In genomic region chr7:130756316-130756715, GRCh38 we compare ENCODE assay signal across 3 cellular contexts.
TF ChIP-seq lines count a peak whose summit lies in the region.

No MANE protein-coding gene starts in this region.

TF ChIP-seq in GM23338, 12 proteins besides CTCF, POLR2A, EP300 and RAD21 (continues in another document):
- TF ChIP-seq ZNF331 (CRISPR knock-in tag; IDR thresholded peaks at IDR 0.05; ENCODE audit: low read depth) (no peak), NANOG (IDR thresholded peaks at IDR 0.05; ENCODE audit: borderline replicate concordance) (no peak), POLR2AphosphoS5 (IDR thresholded peaks at IDR 0.05; ENCODE audit: low read depth) (no peak), ETS1 (IDR thresholded peaks at IDR 0.05) (no peak), ZNF114 (CRISPR knock-in tag; IDR thresholded peaks at IDR 0.05) (no peak), EZH2phosphoT487 (IDR thresholded peaks at IDR 0.05; ENCODE audit: unreplicated experiment) (no peak), STAT1 (IDR thresholded peaks at IDR 0.05; ENCODE audit: unreplicated experiment) (no peak), CREB1 (CRISPR knock-in tag; IDR thresholded peaks at IDR 0.05; ENCODE audit: low read depth) (no peak), JUNB (IDR thresholded peaks at IDR 0.05; ENCODE audit: unreplicated experiment) (no peak), EZH2 (IDR thresholded peaks at IDR 0.05; ENCODE audit: low read depth, unreplicated experiment) (no peak)
- TF ChIP-seq, protein P1, sequence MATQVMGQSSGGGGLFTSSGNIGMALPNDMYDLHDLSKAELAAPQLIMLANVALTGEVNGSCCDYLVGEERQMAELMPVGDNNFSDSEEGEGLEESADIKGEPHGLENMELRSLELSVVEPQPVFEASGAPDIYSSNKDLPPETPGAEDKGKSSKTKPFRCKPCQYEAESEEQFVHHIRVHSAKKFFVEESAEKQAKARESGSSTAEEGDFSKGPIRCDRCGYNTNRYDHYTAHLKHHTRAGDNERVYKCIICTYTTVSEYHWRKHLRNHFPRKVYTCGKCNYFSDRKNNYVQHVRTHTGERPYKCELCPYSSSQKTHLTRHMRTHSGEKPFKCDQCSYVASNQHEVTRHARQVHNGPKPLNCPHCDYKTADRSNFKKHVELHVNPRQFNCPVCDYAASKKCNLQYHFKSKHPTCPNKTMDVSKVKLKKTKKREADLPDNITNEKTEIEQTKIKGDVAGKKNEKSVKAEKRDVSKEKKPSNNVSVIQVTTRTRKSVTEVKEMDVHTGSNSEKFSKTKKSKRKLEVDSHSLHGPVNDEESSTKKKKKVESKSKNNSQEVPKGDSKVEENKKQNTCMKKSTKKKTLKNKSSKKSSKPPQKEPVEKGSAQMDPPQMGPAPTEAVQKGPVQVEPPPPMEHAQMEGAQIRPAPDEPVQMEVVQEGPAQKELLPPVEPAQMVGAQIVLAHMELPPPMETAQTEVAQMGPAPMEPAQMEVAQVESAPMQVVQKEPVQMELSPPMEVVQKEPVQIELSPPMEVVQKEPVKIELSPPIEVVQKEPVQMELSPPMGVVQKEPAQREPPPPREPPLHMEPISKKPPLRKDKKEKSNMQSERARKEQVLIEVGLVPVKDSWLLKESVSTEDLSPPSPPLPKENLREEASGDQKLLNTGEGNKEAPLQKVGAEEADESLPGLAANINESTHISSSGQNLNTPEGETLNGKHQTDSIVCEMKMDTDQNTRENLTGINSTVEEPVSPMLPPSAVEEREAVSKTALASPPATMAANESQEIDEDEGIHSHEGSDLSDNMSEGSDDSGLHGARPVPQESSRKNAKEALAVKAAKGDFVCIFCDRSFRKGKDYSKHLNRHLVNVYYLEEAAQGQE (IDR thresholded peaks at IDR 0.05; ENCODE audit: unreplicated experiment), result no peak

TF ChIP-seq in IMR-90, 13 proteins besides CTCF, POLR2A, EP300 and RAD21:
- TF ChIP-seq CEBPB (IDR thresholded peaks at IDR 0.05; ENCODE audit: low read depth, low read length) (peak; percentile 29; the same call in 1 of the 2 replicates), SMC3 (IDR thresholded peaks at IDR 0.05; ENCODE audit: low read depth, low read length) (no peak)

TF ChIP-seq in H1, 55 proteins besides CTCF, POLR2A, EP300 and RAD21:
- no peak for TF ChIP-seq KDM5A (IDR thresholded peaks at IDR 0.05; ENCODE audit: low read length)
- no peak for TF ChIP-seq CREB1 (IDR thresholded peaks at IDR 0.05)
- no peak for TF ChIP-seq CHD2 (IDR thresholded peaks at IDR 0.05; ENCODE audit: low read length)
- TF ChIP-seq, protein P2, sequence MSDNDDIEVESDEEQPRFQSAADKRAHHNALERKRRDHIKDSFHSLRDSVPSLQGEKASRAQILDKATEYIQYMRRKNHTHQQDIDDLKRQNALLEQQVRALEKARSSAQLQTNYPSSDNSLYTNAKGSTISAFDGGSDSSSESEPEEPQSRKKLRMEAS (IDR thresholded peaks at IDR 0.05), result no peak
- TF ChIP-seq KDM4A (IDR thresholded peaks at IDR 0.05; ENCODE audit: low read depth, low read length, severe bottlenecking), result no peak
- TF ChIP-seq JUN (IDR thresholded peaks at IDR 0.05; ENCODE audit: low read depth, low read length), result no peak
- no peak for TF ChIP-seq YY1 (IDR thresholded peaks at IDR 0.05; ENCODE audit: low read depth, low read length)
TF ChIP-seq in H1: peak in this region for 0.
